In the genomic region with DNA sequence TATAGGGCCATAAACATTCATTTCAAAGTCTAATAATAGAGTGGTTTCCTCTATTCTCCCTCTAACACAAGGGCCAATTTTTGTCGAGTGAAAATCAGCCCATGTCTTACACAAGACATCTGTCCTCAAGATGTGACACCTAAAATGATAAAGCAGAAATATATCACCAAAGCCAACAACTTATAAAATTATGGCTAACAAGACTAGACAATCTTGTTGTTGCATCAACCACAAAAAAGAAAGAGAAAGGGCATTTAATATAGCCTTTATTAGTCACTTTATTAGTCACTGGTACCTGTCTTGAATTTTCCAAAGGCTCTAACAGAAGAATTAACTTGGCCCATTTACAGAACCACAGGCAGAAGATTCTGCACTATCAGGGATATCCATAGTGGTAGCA, we compare ENCODE assay signal across 10 cellular contexts.
DNase-seq lines count a peak whose midpoint lies in the region; ATAC-seq and TF ChIP-seq lines count a peak whose summit lies in the region.
"Had no signal": no experiment of that assay in that cellular context is flagged by ENCODE, and none has a peak within 500 bp of the region (broad histone marks: within the 10 kb centered on the region; RNA-seq: fewer than 3 reads in every experiment).

No MANE protein-coding gene starts in this region.

- H3K4me1 Mint-ChIP-seq in activated naive CD4-positive, alpha-beta T cell treated with anti-CD3 and anti-CD28 coated beads, Interleukin-2, amount 50 U/mL, for 24 hours, result peaks cover 61% of the 10 kb centered on the region
- H3K4me1 Mint-ChIP-seq in effector memory CD8-positive, alpha-beta T cell (ENCODE audit: low read depth in 2 of 2), result peaks cover 18 to 29% of the 10 kb centered on the region in 2 donors

- no peak overlapping the region for H3K4me3 ChIP-seq in uterus
- H3K4me3 ChIP-seq: BLaER1, gastroesophageal sphincter had no signal

- H3K27ac ChIP-seq in uterus, result peak overlapping the region; percentile 57 to 71
- H3K27ac ChIP-seq: BLaER1 had no signal

- peaks cover 13% of the 10 kb centered on the region for H3K9me3 Mint-ChIP-seq in activated naive CD4-positive, alpha-beta T cell treated with anti-CD3 and anti-CD28 coated beads, Interleukin-2, amount 50 U/mL, for 24 hours
- no peaks in the 10 kb centered on the region for H3K9me3 Mint-ChIP-seq in effector memory CD8-positive, alpha-beta T cell

- no peak for TF ChIP-seq CTCF in uterus (IDR thresholded peaks at IDR 0.05)

- TF ChIP-seq POLR2A in uterus (IDR thresholded peaks at IDR 0.05), result no peak

- peak overlapping the region; percentile 82 for H3K4me3 Mint-ChIP-seq in activated naive CD4-positive, alpha-beta T cell treated with anti-CD3 and anti-CD28 coated beads, Interleukin-2, amount 50 U/mL, for 24 hours
- peak overlapping the region in 1 of 2 donors; percentile 29 for H3K4me3 Mint-ChIP-seq in effector memory CD8-positive, alpha-beta T cell

- H3K4me1 ChIP-seq in uterus, result peaks cover 0 to 4% of the 10 kb centered on the region in 2 donors
- H3K4me1 ChIP-seq: BLaER1 had no signal

- H3K27ac Mint-ChIP-seq in activated naive CD4-positive, alpha-beta T cell treated with anti-CD3 and anti-CD28 coated beads, Interleukin-2, amount 50 U/mL, for 24 hours, result peak overlapping the region; percentile 99
- peak overlapping the region; percentile 39 to 52 for H3K27ac Mint-ChIP-seq in effector memory CD8-positive, alpha-beta T cell

- DNase-seq in activated naive CD4-positive, alpha-beta T cell (lab: John Stamatoyannopoulos, UW), result no peak
- no peak for DNase-seq in effector memory CD8-positive, alpha-beta T cell
- DNase-seq in uterus, result no peak
- DNase-seq in hepatic stellate cell (ENCODE audit: low spot score), result no peak
- DNase-seq in COLO668 (lab: John Stamatoyannopoulos, UW; ENCODE audit: unreplicated experiment), result no peak
- DNase-seq in H4 (ENCODE audit: low spot score), result no peak

- no peaks in the 10 kb centered on the region for H3K27me3 Mint-ChIP-seq in activated naive CD4-positive, alpha-beta T cell treated with anti-CD3 and anti-CD28 coated beads, Interleukin-2, amount 50 U/mL, for 24 hours
- H3K27me3 Mint-ChIP-seq in effector memory CD8-positive, alpha-beta T cell, result peaks cover 3 to 14% of the 10 kb centered on the region in 2 donors

- intact Hi-C loops in uterus (cut with DNase I; ENCODE audit: low total_unique reads), result no loop called here

- peaks cover 9% of the 10 kb centered on the region for H3K36me3 Mint-ChIP-seq in activated naive CD4-positive, alpha-beta T cell treated with anti-CD3 and anti-CD28 coated beads, Interleukin-2, amount 50 U/mL, for 24 hours
- H3K36me3 Mint-ChIP-seq in effector memory CD8-positive, alpha-beta T cell (ENCODE audit: insufficient read depth), result peaks cover 6% of the 10 kb centered on the region

- peak; percentile 5 for ATAC-seq in HG03565 (IDR thresholded peaks at IDR 0.05; ENCODE audit: unreplicated experiment)
- peak; percentile 57 for ATAC-seq in effector memory CD8-positive, alpha-beta T cell (replicated peaks)

- no peaks in the 10 kb centered on the region for H3K36me3 ChIP-seq in uterus
- H3K36me3 ChIP-seq: BLaER1, gastroesophageal sphincter had no signal

- H3K9me3 ChIP-seq in uterus, result peaks cover 0 to 5% of the 10 kb centered on the region in 2 donors

- H3K27me3 ChIP-seq in uterus, result no peaks in the 10 kb centered on the region
- H3K27me3 ChIP-seq: BLaER1, gastroesophageal sphincter had no signal
